8 cellular contexts compared by ENCODE assay signal in the genomic region with DNA sequence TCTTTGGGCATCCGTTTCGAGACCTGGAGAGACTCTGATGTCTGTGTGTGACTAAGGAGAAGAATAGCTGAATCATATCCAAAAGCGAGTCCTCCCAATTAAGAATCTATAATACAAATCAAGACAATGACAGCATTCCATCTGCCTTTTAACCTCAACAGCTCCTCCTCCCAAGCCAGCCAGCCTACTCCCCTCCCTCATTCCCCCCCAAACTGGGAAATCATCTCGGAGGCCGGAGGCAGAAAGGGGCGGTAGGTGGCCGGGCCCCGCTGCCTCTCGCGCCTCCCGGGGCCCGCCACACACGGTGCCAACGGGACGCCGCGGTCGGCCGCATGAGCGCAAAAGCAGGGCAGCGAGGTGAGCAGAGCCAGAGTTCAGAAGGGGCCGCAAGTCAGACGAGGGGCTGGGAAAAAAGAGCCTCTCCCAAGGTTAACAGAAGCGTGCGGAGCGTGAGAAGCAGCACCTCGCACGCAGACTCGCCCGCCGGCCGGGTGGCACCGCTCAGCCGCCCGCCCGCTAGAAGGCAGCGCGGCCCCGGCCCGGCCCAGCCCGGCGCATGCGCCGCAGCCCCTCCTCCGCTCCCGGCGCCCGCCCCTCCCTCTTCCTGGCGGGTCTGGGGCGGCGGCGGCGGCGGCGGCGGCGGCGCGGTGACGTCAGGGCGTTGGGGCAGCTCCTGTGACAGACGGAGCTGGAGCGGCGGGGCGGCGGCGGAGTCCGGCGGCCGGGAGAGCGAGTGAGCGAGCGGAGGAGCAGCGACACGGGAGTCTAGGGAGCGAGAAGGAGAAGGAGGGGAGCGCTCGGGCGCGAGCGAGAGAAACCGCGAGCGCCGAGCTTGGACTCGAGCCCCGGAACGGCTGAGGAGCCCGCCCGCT. TPM values are rescaled to one million over a fixed set of nuclear protein-coding genes. Genes with fewer than 3 reads are reported as not detected.
A peak's percentile ranks its signal among the peaks of the same experiment; 100 is the strongest.
DNase-seq lines count a peak whose midpoint lies in the region; ATAC-seq and TF ChIP-seq lines count a peak whose summit lies in the region.

A gene (plus strand): TSS at position 681 of the 872 bp plus-strand sequence. CDS start 44,635 bp downstream, outside the sequence.

- H3K27me3 ChIP-seq in GM23338 (ENCODE audit: insufficient read depth) (no peaks in the 10 kb centered on the region), stomach smooth muscle (ENCODE audit: control insufficient read depth in 1 of 2, insufficient read depth in 2 of 2, low read length in 2 of 2) (no peaks in the 10 kb centered on the region)

- peaks cover 29% of the 10 kb centered on the region for H4K20me1 ChIP-seq in GM23338 (replicated peaks; ENCODE audit: insufficient read depth)

- peak; percentile 82 for ATAC-seq in GM23338

- TF ChIP-seq CTCF in GM23338 (conservative IDR thresholded peaks at IDR 0.05; ENCODE audit: low read depth in 2 of 2) (peak in 1 of 2 experiments; percentile 14; a peak in 1 of 4 replicates), fibroblast of villous mesenchyme (IDR thresholded peaks at IDR 0.05; ENCODE audit: insufficient read depth, low read depth, low read length) (no peak), neural crest cell (conservative IDR thresholded peaks at IDR 0.05) (peak; percentile 16)

- H3K27ac Mint-ChIP-seq in GM23338 (peak within 1 kb of the TSS; percentile 85), neural crest cell (ENCODE audit: unreplicated experiment) (peak within 1 kb of the TSS; percentile 97)

- no peaks in the 10 kb centered on the region for H3K9me2 ChIP-seq in GM23338 (ENCODE audit: insufficient read depth)

- H3K79me2 ChIP-seq in GM23338 (replicated peaks; ENCODE audit: insufficient read depth), result peaks cover 43% of the 10 kb centered on the region

- no peaks in the 10 kb centered on the region for H3K36me3 ChIP-seq in GM23338 (ENCODE audit: insufficient read depth)
- no peaks in the 10 kb centered on the region for H3K36me3 ChIP-seq in stomach smooth muscle (ENCODE audit: control insufficient read depth in 2 of 2, insufficient read depth in 2 of 2, low read length in 2 of 2)

- H3K27me3 Mint-ChIP-seq in GM23338 (ENCODE audit: insufficient read depth, low read depth, poor library complexity) (peaks cover 8% of the 10 kb centered on the region), neural crest cell (ENCODE audit: low read depth) (no peaks in the 10 kb centered on the region)

- H3K9me3 Mint-ChIP-seq in GM23338, result no peaks in the 10 kb centered on the region
- no peaks in the 10 kb centered on the region for H3K9me3 Mint-ChIP-seq in neural crest cell

- peaks cover 15% of the 10 kb centered on the region for H3K4me1 Mint-ChIP-seq in GM23338
- H3K4me1 Mint-ChIP-seq in neural crest cell, result peaks cover 34% of the 10 kb centered on the region

- H3K9ac ChIP-seq in stomach smooth muscle (ENCODE audit: low read length in 2 of 2), result peak within 1 kb of the TSS; percentile 89 to 95

- peak within 1 kb of the TSS; percentile 90 for H2AFZ ChIP-seq in GM23338

- H3K36me3 Mint-ChIP-seq in GM23338 (ENCODE audit: low read depth) (no peaks in the 10 kb centered on the region; the same call in 2 of the 3 replicates), neural crest cell (ENCODE audit: low read depth) (no peaks in the 10 kb centered on the region)

- H3K4me1 ChIP-seq in GM23338 (ENCODE audit: insufficient read depth) (peaks cover 25% of the 10 kb centered on the region), stomach smooth muscle (ENCODE audit: control insufficient read depth, insufficient read depth, low read length) (peaks cover 11% of the 10 kb centered on the region)

- H3K4me3 ChIP-seq in GM23338, result peak within 1 kb of the TSS; percentile 78
- H3K4me3 ChIP-seq in fibroblast of villous mesenchyme (ENCODE audit: low read depth, low read length), result peak within 1 kb of the TSS; percentile 89
- H3K4me3 ChIP-seq in stomach smooth muscle (ENCODE audit: low read length in 2 of 2), result peak within 1 kb of the TSS; percentile 83 to 95

- H3K4me2 ChIP-seq in GM23338, result peak within 1 kb of the TSS; percentile 85

- peaks cover 14% of the 10 kb centered on the region; the same call in 1 of the 2 replicates for H3F3A ChIP-seq in GM23338 (replicated peaks; ENCODE audit: low read depth)

- peak within 1 kb of the TSS; percentile 95 for H3K4me3 Mint-ChIP-seq in GM23338
- peak within 1 kb of the TSS; percentile 94 for H3K4me3 Mint-ChIP-seq in neural crest cell

- H3K27ac ChIP-seq in GM23338 (ENCODE audit: low read depth), result peak within 1 kb of the TSS; percentile 99
- peak within 1 kb of the TSS; percentile 96 for H3K27ac ChIP-seq in stomach smooth muscle (ENCODE audit: low read length)

- DNase-seq in EH (ENCODE audit: low read depth) (peak; percentile 93), GM23338 (ENCODE audit: low spot score) (peak; percentile 90), LHCN-M2 (ENCODE audit: low read depth) (peak; percentile 87), SIG-M5 (lab: John Stamatoyannopoulos, UW) (peak; percentile 3), activated gamma-delta T cell (lab: John Stamatoyannopoulos, UW) (peak; percentile 98), fibroblast of villous mesenchyme (ENCODE audit: low read depth) (peak; percentile 92), neural crest cell (ENCODE audit: low read depth, low spot score) (peak; percentile 91)

- no peaks in the 10 kb centered on the region for H3K9me3 ChIP-seq in stomach smooth muscle (ENCODE audit: control insufficient read depth in 2 of 2, low read length in 2 of 2)

TF ChIP-seq in GM23338, 12 proteins besides CTCF, POLR2A, EP300 and RAD21:
- TF ChIP-seq POLR2AphosphoS5 (IDR thresholded peaks at IDR 0.05; ENCODE audit: low read depth), result peak; percentile 79
- TF ChIP-seq ZNF331 (CRISPR knock-in tag; IDR thresholded peaks at IDR 0.05; ENCODE audit: low read depth), result no peak
- TF ChIP-seq CREB1 (CRISPR knock-in tag; IDR thresholded peaks at IDR 0.05; ENCODE audit: low read depth), result peak; percentile 86
TF ChIP-seq in GM23338: peak in this region for 2.

RNA-seq across cellular contexts. Expression of the gene that starts here (rescaled TPM):
- 68.5 and 69.9 TPM in 2 replicates for total RNA-seq in GM23338 (2014; rRNA removed; shearing (Covaris generic))
- 71.7 and 84.4 TPM in 2 replicates for polyA plus RNA-seq in GM23338 (2016; fragmentation: Nextera tagmentation; extraction: Ambion mirVana)
- total RNA-seq in LHCN-M2 (2014; rRNA removed) (59.1 and 89.2 TPM in 2 replicates), fibroblast of villous mesenchyme (101 and 141 TPM in 2 replicates), neural crest cell (130 and 136 TPM in 2 replicates)
- polyA plus RNA-seq in LHCN-M2 (2012), result 88.6 TPM

Comparison
In these comparisons a context has a peak if more than half of its experiments do, and no peak if none do; other contexts are left out.
1. Peak in every context shown above with its lines: DNase-seq, ATAC-seq, H3K4me3 ChIP-seq and H3K27ac ChIP-seq.
2. DNase-seq: peak in every context shown above with its lines; median percentile 98 in activated gamma-delta T cell; 93 in EH; 92 in fibroblast of villous mesenchyme; 91 in neural crest cell; 90 in GM23338; 87 in LHCN-M2; 3 in SIG-M5.